In genomic region chr1:233654667-233655432, GRCh38 we compare ENCODE assay signal across 26 cellular contexts. TPM values are rescaled to one million over a fixed set of nuclear protein-coding genes. Genes with fewer than 3 reads are reported as not detected.
DNase-seq lines count a peak whose midpoint lies in the region; ATAC-seq and TF ChIP-seq lines count a peak whose summit lies in the region.
"Had no signal": no experiment of that assay in that cellular context is flagged by ENCODE, and none has a peak within 500 bp of the region (broad histone marks: within the 10 kb centered on the region; RNA-seq: fewer than 3 reads in every experiment).

No MANE protein-coding gene starts in this region.

- no peaks in the 10 kb centered on the region for H3K9me3 Mint-ChIP-seq in MCF 10A (ENCODE audit: unreplicated experiment)
- H3K9me3 Mint-ChIP-seq: activated naive CD8-positive, alpha-beta T cell treated with anti-CD3 and anti-CD28 coated beads, Interleukin-2, amount 10 ng/mL, durations not matched to agents 7 days and 5 days; activated T-helper 2 cell treated with anti-CD3 and anti-CD28 coated beads, Interferon-gamma antibody, Interleukin-2, Interleukin-4, amounts not matched to agents 10 μg/mL and 5 μg/mL and 100 μg/mL, durations not matched to agents 14 hours and 24 hours and 36 hours; brain had no signal

- intact Hi-C loops in MCF 10A (cut with micrococcal nuclease): no loop called here
- intact Hi-C loops in breast epithelium (cut with DNase I; ENCODE audit: low total_unique reads): no loop called here
- intact Hi-C loops in right lobe of liver (cut with DNase I): no loop called here
- intact Hi-C loops in upper lobe of right lung (cut with DNase I): no loop called here

- no peak for TF ChIP-seq POLR2A in breast epithelium (IDR thresholded peaks at IDR 0.05)
- no peak for TF ChIP-seq POLR2A in right lobe of liver (IDR thresholded peaks at IDR 0.05)

- H3K4me1 Mint-ChIP-seq in MCF 10A (ENCODE audit: insufficient read depth, unreplicated experiment): peaks cover 54% of the 10 kb centered on the region
- H3K4me1 Mint-ChIP-seq: activated CD8-positive, alpha-beta memory T cell treated with anti-CD3 and anti-CD28 coated beads, Interleukin-2, amount 10 ng/mL, durations not matched to agents 7 days and 5 days; activated naive CD8-positive, alpha-beta T cell treated with anti-CD3 and anti-CD28 coated beads, Interleukin-2, amount 10 ng/mL, durations not matched to agents 7 days and 5 days; B cell; brain had no signal

- H3K4me1 ChIP-seq in breast epithelium: no peaks in the 10 kb centered on the region
- H3K4me1 ChIP-seq in right lobe of liver: peaks cover 0 to 23% (median 3%) of the 10 kb centered on the region in 4 donors
- no peaks in the 10 kb centered on the region for H3K4me1 ChIP-seq in upper lobe of right lung
- H3K4me1 ChIP-seq: right atrium auricular region had no signal

- POLR2A ChIA-PET in MCF 10A (lab: Yijun Ruan, JAX): interaction anchor here (1.0 to 4.2 kb wide), 5 partner anchors 11 to 51 kb away, joined by 3 to 28 read pairs (median 4); no protein-coding TSS in a partner anchor

- BruUV-seq in MCF 10A (replicated peaks; lab: Mats Ljungman, UMichigan): no TSS peak

- H3K36me3 ChIP-seq in breast epithelium: no peaks in the 10 kb centered on the region
- no peaks in the 10 kb centered on the region for H3K36me3 ChIP-seq in right lobe of liver
- no peaks in the 10 kb centered on the region for H3K36me3 ChIP-seq in upper lobe of right lung
- H3K36me3 ChIP-seq: right atrium auricular region had no signal

- H3K9me3 ChIP-seq in breast epithelium: no peaks in the 10 kb centered on the region
- H3K9me3 ChIP-seq in right lobe of liver: no peaks in the 10 kb centered on the region
- no peaks in the 10 kb centered on the region for H3K9me3 ChIP-seq in upper lobe of right lung
- H3K9me3 ChIP-seq: Caco-2, right atrium auricular region had no signal

- CTCF ChIA-PET in MCF 10A (lab: Yijun Ruan, JAX): interaction anchor here (0.5 to 6.0 kb wide), 2 partner anchors 214 to 292 kb away, joined by 5 to 30 read pairs; no protein-coding TSS in a partner anchor

- no peak overlapping the region for H3K27ac ChIP-seq in breast epithelium
- peak overlapping the region; percentile 3 for H3K27ac ChIP-seq in cingulate gyrus (ENCODE audit: low read depth, low read length)
- peak overlapping the region in 1 of 3 donors; percentile 44 for H3K27ac ChIP-seq in right lobe of liver
- no peak overlapping the region for H3K27ac ChIP-seq in upper lobe of right lung
- H3K27ac ChIP-seq: 22Rv1 had no signal

- TF ChIP-seq CTCF in MCF 10A (IDR thresholded peaks at IDR 0.05; ENCODE audit: unreplicated experiment) (no peak), breast epithelium (IDR thresholded peaks at IDR 0.05) (no peak), right lobe of liver (IDR thresholded peaks at IDR 0.05) (no peak), upper lobe of right lung (IDR thresholded peaks at IDR 0.05) (no peak)

- H3K27ac Mint-ChIP-seq in MCF 10A (ENCODE audit: low read depth, unreplicated experiment): peak overlapping the region; percentile 18
- H3K27ac Mint-ChIP-seq: activated CD8-positive, alpha-beta memory T cell treated with anti-CD3 and anti-CD28 coated beads, Interleukin-2, amount 10 ng/mL, durations not matched to agents 7 days and 5 days; activated naive CD8-positive, alpha-beta T cell treated with anti-CD3 and anti-CD28 coated beads, Interleukin-2, amount 10 ng/mL, durations not matched to agents 7 days and 5 days; activated T-helper 2 cell treated with anti-CD3 and anti-CD28 coated beads, Interferon-gamma antibody, Interleukin-2, Interleukin-4, amounts not matched to agents 10 μg/mL and 5 μg/mL and 100 μg/mL, durations not matched to agents 14 hours and 24 hours and 36 hours; B cell; brain had no signal

- H3K36me3 Mint-ChIP-seq in MCF 10A (ENCODE audit: insufficient read depth, unreplicated experiment): peaks cover 6% of the 10 kb centered on the region
- H3K36me3 Mint-ChIP-seq: activated CD8-positive, alpha-beta memory T cell treated with anti-CD3 and anti-CD28 coated beads, Interleukin-2, amount 10 ng/mL, durations not matched to agents 7 days and 5 days; activated naive CD8-positive, alpha-beta T cell treated with anti-CD3 and anti-CD28 coated beads, Interleukin-2, amount 10 ng/mL, durations not matched to agents 7 days and 5 days; brain had no signal

- ATAC-seq in right lobe of liver: peak; percentile 36 to 79 (median 68)
- peak; percentile 31 for ATAC-seq in upper lobe of right lung
- ATAC-seq in GM18519 (IDR thresholded peaks at IDR 0.05; ENCODE audit: low FRiP score, unreplicated experiment): no peak
- ATAC-seq: activated CD8-positive, alpha-beta memory T cell treated with anti-CD3 and anti-CD28 coated beads, Interleukin-2, amount 10 ng/mL, durations not matched to agents 7 days and 5 days; left ventricle myocardium superior; Right ventricle myocardium inferior had no signal

- no peaks in the 10 kb centered on the region for H3K27me3 ChIP-seq in breast epithelium
- no peaks in the 10 kb centered on the region for H3K27me3 ChIP-seq in right lobe of liver
- H3K27me3 ChIP-seq in upper lobe of right lung: no peaks in the 10 kb centered on the region
- H3K27me3 ChIP-seq: right atrium auricular region had no signal

- 80% methylated on average over 4 of the region's 6 CpGs for WGBS in right lobe of liver (ENCODE audit: insufficient coverage, low coverage, low lambda C conversion rate, missing lambda C conversion rate)

- H3K4me3 Mint-ChIP-seq in MCF 10A (ENCODE audit: unreplicated experiment): no peak overlapping the region
- H3K4me3 Mint-ChIP-seq: activated CD8-positive, alpha-beta memory T cell treated with anti-CD3 and anti-CD28 coated beads, Interleukin-2, amount 10 ng/mL, durations not matched to agents 7 days and 5 days; activated naive CD8-positive, alpha-beta T cell treated with anti-CD3 and anti-CD28 coated beads, Interleukin-2, amount 10 ng/mL, durations not matched to agents 7 days and 5 days; B cell; brain had no signal

- no peaks in the 10 kb centered on the region for H3K27me3 Mint-ChIP-seq in MCF 10A (ENCODE audit: insufficient read depth, unreplicated experiment)
- H3K27me3 Mint-ChIP-seq: B cell had no signal

- no peak overlapping the region for H3K4me3 ChIP-seq in breast epithelium
- no peak overlapping the region for H3K4me3 ChIP-seq in right lobe of liver
- H3K4me3 ChIP-seq in upper lobe of right lung: no peak overlapping the region
- H3K4me3 ChIP-seq: right atrium auricular region had no signal

- DNase-seq in MCF 10A (ENCODE audit: unreplicated experiment) (peak; percentile 75), breast epithelium (ENCODE audit: low spot score in 2 of 2) (no peak), right lobe of liver (no peak), upper lobe of right lung (no peak), inferior parietal cortex (ENCODE audit: extremely low spot score) (no peak)
- DNase-seq in stimulated activated CD4-positive, alpha-beta T cell treated with anti-CD3 and anti-CD28 coated beads, Interleukin-4, amount 100 ng/mL, for 4 hours: no peak
- DNase-seq: activated CD4-positive, alpha-beta T cell treated with anti-CD3 and anti-CD28 coated beads for 4 hours; activated CD8-positive, alpha-beta memory T cell treated with anti-CD3 and anti-CD28 coated beads, Interleukin-2, amount 10 ng/mL, durations not matched to agents 7 days and 5 days; activated naive CD8-positive, alpha-beta T cell treated with anti-CD3 and anti-CD28 coated beads, Interleukin-2, amount 10 ng/mL, durations not matched to agents 7 days and 5 days; Caco-2; dermis blood vessel endothelial cell; KG1; left ventricle myocardium superior; NCI-H1092; NCI-H2029 treated with DMSO at 0.1 percent for 48 hours; NCI-H524; stimulated activated naive CD4-positive, alpha-beta T cell treated with Interleukin-2 at 50 U/mL for 16 hours had no signal

RNA-seq across cellular contexts. Expression of gene KCNK1, which starts 40.9 kb away (rescaled TPM):
- 24.3 and 41.3 TPM in 2 replicates for total RNA-seq in MCF 10A (2022)
- 1 to 10 TPM in 2 of 3 donors, under 1 TPM in 1; 0.96 to 9.1 (median 5.2) TPM for total RNA-seq in breast epithelium
- 1 to 10 TPM; 1.1 to 7.6 (median 3.6) TPM for total RNA-seq in right lobe of liver
- total RNA-seq in upper lobe of right lung: 7.3 TPM
- total RNA-seq: activated naive CD8-positive, alpha-beta T cell treated with anti-CD3 and anti-CD28 coated beads, Interleukin-2, amount 10 ng/mL, durations not matched to agents 7 days and 5 days; B cell; Caco-2; G401 had no signal
